ENCODE assay signal across 1 cellular context in the genomic region with DNA sequence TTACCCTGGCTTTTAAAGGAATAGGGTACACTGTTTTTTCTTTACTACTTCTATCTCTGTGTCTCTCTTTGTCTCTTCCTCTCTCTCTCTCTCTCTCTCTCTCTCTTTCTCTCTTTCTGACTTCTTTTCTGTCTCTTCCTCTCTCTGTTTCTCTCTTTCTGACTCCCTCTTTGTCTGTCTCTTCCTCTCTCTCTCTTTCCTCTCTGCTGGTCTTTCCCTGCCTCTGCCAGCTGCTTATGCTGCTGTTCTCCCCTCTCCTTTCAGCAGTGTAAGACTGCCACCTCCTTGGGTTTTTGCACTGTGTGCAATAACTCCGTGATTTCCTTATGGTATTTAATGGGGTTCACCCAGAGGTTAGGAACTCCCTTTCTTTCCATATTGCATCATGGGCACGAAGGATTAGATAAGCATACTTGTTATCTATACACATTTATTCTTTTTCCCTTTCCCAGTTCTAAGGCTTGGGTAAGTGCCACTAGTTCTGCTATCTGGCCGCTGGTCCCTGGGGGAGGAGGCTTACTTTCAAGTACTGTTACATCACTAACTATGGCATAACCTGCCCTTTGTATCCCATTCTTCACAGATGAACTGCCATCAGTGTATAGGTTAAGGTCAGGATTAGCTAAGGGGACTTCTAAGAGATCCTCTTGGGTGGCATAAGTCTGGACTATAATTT.
A peak's percentile ranks its signal among the peaks of the same experiment; 100 is the strongest.
TF ChIP-seq lines count a peak whose summit lies in the region.
"Not testable (repeated sequence)": the region's sequence is repeated elsewhere in the genome, so short reads cannot be mapped to it uniquely, and the experiment has no call there.

No MANE protein-coding gene starts in this region.

TF ChIP-seq in K562, 482 proteins besides CTCF, POLR2A, EP300 and RAD21 (continued from another document):
- TF ChIP-seq TRIM24 (IDR thresholded peaks at IDR 0.05) (peak in 1 of 2 experiments; percentile 51; a peak in 1 of 4 replicates), ATF3 (IDR thresholded peaks at IDR 0.05) (peak; percentile 81), MAFG (tag; conservative IDR thresholded peaks at IDR 0.05) (peak; percentile 23; the same call in 1 of the 2 replicates), TEAD1 (CRISPR knock-in tag; IDR thresholded peaks at IDR 0.05) (peak in 1 of 2 experiments; percentile 14; a peak in 1 of 4 replicates), ATF4 (CRISPR knock-in tag; IDR thresholded peaks at IDR 0.05) (0 out of 2 replicates have a peak, but pooled peaks have one; percentile 55), ARID1B (IDR thresholded peaks at IDR 0.05) (peak; percentile 48; the same call in 1 of the 2 replicates), NCOR1 (IDR thresholded peaks at IDR 0.05) (0 out of 2 replicates have a peak, but pooled peaks have one; percentile 35), C11orf30 (IDR thresholded peaks at IDR 0.05; ENCODE audit: low read depth) (0 out of 2 replicates have a peak, but pooled peaks have one; percentile 29), CBFA2T3 (IDR thresholded peaks at IDR 0.05) (peak; percentile 49), CEBPG (CRISPR knock-in tag; IDR thresholded peaks at IDR 0.05) (peak; percentile 58), CEBPG (tag; conservative IDR thresholded peaks at IDR 0.05 in 1 of 2, IDR thresholded peaks at IDR 0.05 in 1 of 2) (peak; percentile 82 to 87), SOX6 (IDR thresholded peaks at IDR 0.05) (peak; percentile 46; the same call in 1 of the 2 replicates), SMARCA4 (IDR thresholded peaks at IDR 0.05) (peak; percentile 13; the same call in 1 of the 2 replicates), SMARCE1 (IDR thresholded peaks at IDR 0.05) (peak; percentile 54; the same call in 1 of the 2 replicates), NR2C2 (tag; IDR thresholded peaks at IDR 0.05) (peak; percentile 54), HIVEP1 (CRISPR knock-in tag; IDR thresholded peaks at IDR 0.05) (peak; percentile 71; the same call in 1 of the 2 replicates), ELF4 (CRISPR knock-in tag; IDR thresholded peaks at IDR 0.05) (0 out of 2 replicates have a peak, but pooled peaks have one; percentile 17), NCOA1 (IDR thresholded peaks at IDR 0.05; ENCODE audit: low read depth) (peak; percentile 43; the same call in 1 of the 2 replicates), HBP1 (CRISPR knock-in tag; IDR thresholded peaks at IDR 0.05) (0 out of 2 replicates have a peak, but pooled peaks have one; percentile 14), TEAD4 (IDR thresholded peaks at IDR 0.05; ENCODE audit: low read length) (0 out of 2 replicates have a peak, but pooled peaks have one; percentile 24), CBFA2T2 (conservative IDR thresholded peaks at IDR 0.05) (peak; percentile 15; the same call in 1 of the 2 replicates), DPF2 (IDR thresholded peaks at IDR 0.05) (peak; percentile 51), SMAD4 (CRISPR knock-in tag; conservative IDR thresholded peaks at IDR 0.05) (0 out of 2 replicates have a peak, but pooled peaks have one; percentile 28)
- not testable (repeated sequence) for TF ChIP-seq ATF3 (CRISPR knock-in tag; conservative IDR thresholded peaks at IDR 0.05); NR2C2 (CRISPR knock-in tag; IDR thresholded peaks at IDR 0.05); TEAD4 (CRISPR knock-in tag; IDR thresholded peaks at IDR 0.05; ENCODE audit: borderline replicate concordance)
- TF ChIP-seq, protein P1, sequence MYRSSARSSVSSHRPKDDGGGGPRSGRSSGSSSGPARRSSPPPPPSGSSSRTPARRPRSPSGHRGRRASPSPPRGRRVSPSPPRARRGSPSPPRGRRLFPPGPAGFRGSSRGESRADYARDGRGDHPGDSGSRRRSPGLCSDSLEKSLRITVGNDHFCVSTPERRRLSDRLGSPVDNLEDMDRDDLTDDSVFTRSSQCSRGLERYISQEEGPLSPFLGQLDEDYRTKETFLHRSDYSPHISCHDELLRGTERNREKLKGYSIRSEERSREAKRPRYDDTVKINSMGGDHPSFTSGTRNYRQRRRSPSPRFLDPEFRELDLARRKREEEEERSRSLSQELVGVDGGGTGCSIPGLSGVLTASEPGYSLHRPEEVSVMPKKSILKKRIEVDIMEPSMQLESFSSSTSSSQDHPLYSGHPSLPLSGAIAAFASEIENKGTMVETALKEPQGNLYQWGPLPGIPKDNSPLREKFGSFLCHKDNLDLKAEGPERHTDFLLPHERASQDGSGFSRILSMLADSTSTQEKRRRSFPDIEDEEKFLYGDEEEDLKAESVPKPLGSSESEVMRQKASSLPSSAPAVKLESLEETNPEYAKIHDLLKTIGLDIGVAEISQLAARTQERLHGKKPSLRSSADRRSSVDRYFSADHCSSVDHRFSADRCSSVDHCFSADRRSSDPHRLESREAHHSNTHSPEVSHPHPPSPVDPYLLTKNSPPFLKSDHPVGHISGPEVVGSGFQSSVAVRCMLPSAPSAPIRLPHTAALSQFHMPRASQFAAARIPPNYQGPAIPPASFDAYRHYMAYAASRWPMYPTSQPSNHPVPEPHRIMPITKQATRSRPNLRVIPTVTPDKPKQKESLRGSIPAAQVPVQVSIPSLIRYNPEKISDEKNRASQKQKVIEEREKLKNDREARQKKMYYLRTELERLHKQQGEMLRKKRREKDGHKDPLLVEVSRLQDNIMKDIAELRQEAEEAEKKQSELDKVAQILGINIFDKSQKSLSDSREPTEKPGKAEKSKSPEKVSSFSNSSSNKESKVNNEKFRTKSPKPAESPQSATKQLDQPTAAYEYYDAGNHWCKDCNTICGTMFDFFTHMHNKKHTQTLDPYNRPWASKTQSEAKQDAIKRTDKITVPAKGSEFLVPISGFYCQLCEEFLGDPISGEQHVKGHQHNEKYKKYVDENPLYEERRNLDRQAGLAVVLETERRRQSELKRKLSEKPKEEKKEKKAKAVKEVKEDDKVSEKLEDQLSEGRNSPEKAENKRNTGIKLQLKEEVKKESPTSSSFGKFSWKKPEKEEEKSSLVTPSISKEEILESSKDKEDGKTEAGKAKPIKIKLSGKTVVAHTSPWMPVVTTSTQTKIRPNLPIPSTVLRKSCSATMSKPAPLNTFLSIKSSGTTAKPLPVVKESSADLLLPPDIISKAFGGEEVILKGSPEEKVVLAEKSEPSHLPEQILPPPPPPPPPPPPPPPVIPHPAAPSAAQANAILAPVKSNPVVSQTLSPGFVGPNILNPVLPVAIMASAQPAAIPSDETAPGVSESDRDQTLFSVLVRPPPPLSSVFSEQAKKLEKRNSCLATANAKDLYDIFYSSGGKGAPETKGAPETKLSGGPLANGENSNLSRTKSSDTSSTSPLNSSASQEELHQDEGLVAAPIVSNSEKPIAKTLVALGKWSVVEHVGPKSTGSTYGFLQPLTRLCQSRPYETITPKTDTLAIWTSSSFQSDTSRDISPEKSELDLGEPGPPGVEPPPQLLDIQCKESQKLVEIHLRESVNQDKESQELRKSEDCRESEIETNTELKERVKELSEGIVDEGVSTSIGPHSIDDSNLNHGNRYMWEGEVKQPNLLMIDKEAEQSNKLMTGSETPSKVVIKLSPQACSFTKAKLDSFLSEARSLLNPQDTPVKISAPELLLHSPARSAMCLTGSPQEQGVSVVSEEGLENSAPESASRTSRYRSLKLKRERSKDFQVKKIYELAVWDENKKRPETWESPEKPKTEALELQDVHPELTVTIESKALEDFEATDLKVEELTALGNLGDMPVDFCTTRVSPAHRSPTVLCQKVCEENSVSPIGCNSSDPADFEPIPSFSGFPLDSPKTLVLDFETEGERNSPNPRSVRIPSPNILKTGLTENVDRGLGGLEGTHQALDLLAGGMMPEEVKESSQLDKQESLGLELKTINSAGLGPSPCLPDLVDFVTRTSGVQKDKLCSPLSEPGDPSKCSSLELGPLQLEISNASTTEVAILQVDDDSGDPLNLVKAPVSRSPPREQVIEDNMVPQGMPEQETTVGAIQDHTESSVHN (IDR thresholded peaks at IDR 0.05; ENCODE audit: borderline replicate concordance in 1 of 2, low read depth in 1 of 2) = 0 out of 4 replicates have a peak, but pooled peaks of 1 of the 2 experiments have one; percentile 19
- TF ChIP-seq, protein P2, sequence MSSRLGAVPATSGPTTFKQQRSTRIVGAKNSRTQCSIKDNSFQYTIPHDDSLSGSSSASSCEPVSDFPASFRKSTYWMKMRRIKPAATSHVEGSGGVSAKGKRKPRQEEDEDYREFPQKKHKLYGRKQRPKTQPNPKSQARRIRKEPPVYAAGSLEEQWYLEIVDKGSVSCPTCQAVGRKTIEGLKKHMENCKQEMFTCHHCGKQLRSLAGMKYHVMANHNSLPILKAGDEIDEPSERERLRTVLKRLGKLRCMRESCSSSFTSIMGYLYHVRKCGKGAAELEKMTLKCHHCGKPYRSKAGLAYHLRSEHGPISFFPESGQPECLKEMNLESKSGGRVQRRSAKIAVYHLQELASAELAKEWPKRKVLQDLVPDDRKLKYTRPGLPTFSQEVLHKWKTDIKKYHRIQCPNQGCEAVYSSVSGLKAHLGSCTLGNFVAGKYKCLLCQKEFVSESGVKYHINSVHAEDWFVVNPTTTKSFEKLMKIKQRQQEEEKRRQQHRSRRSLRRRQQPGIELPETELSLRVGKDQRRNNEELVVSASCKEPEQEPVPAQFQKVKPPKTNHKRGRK (tag; IDR thresholded peaks at IDR 0.05) = peak; percentile 74
- TF ChIP-seq, protein P3, sequence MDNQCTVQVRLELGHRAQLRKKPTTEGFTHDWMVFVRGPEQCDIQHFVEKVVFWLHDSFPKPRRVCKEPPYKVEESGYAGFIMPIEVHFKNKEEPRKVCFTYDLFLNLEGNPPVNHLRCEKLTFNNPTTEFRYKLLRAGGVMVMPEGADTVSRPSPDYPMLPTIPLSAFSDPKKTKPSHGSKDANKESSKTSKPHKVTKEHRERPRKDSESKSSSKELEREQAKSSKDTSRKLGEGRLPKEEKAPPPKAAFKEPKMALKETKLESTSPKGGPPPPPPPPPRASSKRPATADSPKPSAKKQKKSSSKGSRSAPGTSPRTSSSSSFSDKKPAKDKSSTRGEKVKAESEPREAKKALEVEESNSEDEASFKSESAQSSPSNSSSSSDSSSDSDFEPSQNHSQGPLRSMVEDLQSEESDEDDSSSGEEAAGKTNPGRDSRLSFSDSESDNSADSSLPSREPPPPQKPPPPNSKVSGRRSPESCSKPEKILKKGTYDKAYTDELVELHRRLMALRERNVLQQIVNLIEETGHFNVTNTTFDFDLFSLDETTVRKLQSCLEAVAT (IDR thresholded peaks at IDR 0.05) = 0 out of 4 replicates have a peak, but pooled peaks of 1 of the 2 experiments have one; percentile 18
